Comparison of ENCODE assay signal across 1 cellular context in the genomic region with DNA sequence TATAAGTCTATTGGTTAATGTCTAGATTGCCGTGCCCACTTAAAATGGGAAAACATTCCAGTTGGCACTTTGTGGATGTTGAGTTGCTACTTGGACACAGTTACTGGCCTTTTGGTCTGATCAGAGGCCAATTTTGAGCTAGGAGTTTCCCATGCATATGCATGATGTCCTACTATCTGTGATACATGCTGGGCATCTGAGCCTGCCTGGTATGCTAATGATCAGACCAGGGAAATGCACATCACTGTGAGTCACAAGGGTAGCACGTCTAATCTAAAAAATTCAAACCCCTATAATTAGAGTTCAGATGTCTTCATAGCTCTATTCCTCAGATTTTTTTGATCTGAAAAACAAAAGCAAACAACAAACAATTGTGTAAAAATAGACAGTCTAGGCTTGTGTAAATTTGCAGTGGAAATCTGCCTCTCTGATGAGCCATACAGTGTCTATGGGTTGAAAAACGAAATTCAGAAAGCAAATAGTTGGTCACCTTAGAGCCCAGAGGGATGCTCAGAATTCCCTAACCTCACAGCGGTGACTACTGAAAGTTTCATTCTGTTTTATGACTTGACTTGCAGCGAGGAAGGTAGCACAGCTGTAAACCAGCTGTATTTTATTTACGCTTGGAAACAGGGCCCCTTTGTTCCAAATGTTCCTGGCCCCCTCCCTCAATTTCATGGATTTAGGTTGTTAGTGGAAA.
TF ChIP-seq lines count a peak whose summit lies in the region.

No MANE protein-coding gene starts in this region.

TF ChIP-seq in SK-N-SH treated with all-trans-retinoic acid at 6 μM for 48 hours, 23 proteins besides CTCF, POLR2A, EP300 and RAD21 (continued from another document):
- TF ChIP-seq PPARA (CRISPR knock-in tag; IDR thresholded peaks at IDR 0.05; ENCODE audit: borderline replicate concordance), result no peak
- TF ChIP-seq BACH2 (CRISPR knock-in tag; IDR thresholded peaks at IDR 0.05; ENCODE audit: borderline replicate concordance), result no peak
